Comparison of ENCODE assay signal across 10 cellular contexts in genomic region chr9:127398715-127399400, GRCh38. TPM values are rescaled to one million over a fixed set of nuclear protein-coding genes. Genes with fewer than 3 reads are reported as not detected.
A peak's percentile ranks its signal among the peaks of the same experiment; 100 is the strongest.
DNase-seq lines count a peak whose midpoint lies in the region; ATAC-seq and TF ChIP-seq lines count a peak whose summit lies in the region.
"Had no signal": no experiment of that assay in that cellular context is flagged by ENCODE, and none has a peak within 500 bp of the region (broad histone marks: within the 10 kb centered on the region; RNA-seq: fewer than 3 reads in every experiment).

No MANE protein-coding gene starts in this region.

- TF ChIP-seq POLR2A in breast epithelium (IDR thresholded peaks at IDR 0.05), result no peak

- H3K4me1 ChIP-seq in breast epithelium, result peaks cover 7 to 8% of the 10 kb centered on the region in 2 donors

- H3K27ac ChIP-seq in breast epithelium, result no peak overlapping the region

- peaks cover 4% of the 10 kb centered on the region for H3K4me1 Mint-ChIP-seq in MCF 10A (ENCODE audit: insufficient read depth, unreplicated experiment)
- peaks cover 6% of the 10 kb centered on the region for H3K4me1 Mint-ChIP-seq in activated naive CD8-positive, alpha-beta T cell treated with anti-CD3 and anti-CD28 coated beads for 36 hours
- peaks cover 19% of the 10 kb centered on the region for H3K4me1 Mint-ChIP-seq in mesothelial cell of epicardium
- peaks cover under 1% of the 10 kb centered on the region for H3K4me1 Mint-ChIP-seq in type B pancreatic cell (ENCODE audit: unreplicated experiment)

- no peaks in the 10 kb centered on the region for H3K36me3 ChIP-seq in breast epithelium

- TF ChIP-seq CTCF in MCF 10A (IDR thresholded peaks at IDR 0.05; ENCODE audit: unreplicated experiment), result no peak
- no peak for TF ChIP-seq CTCF in breast epithelium (IDR thresholded peaks at IDR 0.05)
- no peak for TF ChIP-seq CTCF in mesothelial cell of epicardium (IDR thresholded peaks at IDR 0.05; ENCODE audit: unreplicated experiment)
- TF ChIP-seq CTCF in type B pancreatic cell (conservative IDR thresholded peaks at IDR 0.05), result no peak

- H3K27ac Mint-ChIP-seq in MCF 10A (ENCODE audit: low read depth, unreplicated experiment), result no peak overlapping the region
- H3K27ac Mint-ChIP-seq in activated naive CD8-positive, alpha-beta T cell treated with anti-CD3 and anti-CD28 coated beads for 36 hours, result no peak overlapping the region
- no peak overlapping the region for H3K27ac Mint-ChIP-seq in mesothelial cell of epicardium
- peak overlapping the region; percentile 77 for H3K27ac Mint-ChIP-seq in type B pancreatic cell

- POLR2A ChIA-PET in MCF 10A (lab: Yijun Ruan, JAX), result interaction anchor here (0.7 to 2.8 kb wide), 4 partner anchors 8 to 90 kb away, joined by 3 to 12 read pairs (median 8); partner anchors contain the start of gene ZNF79

- H3K4me3 Mint-ChIP-seq in MCF 10A (ENCODE audit: unreplicated experiment) (peak overlapping the region; percentile 74), mesothelial cell of epicardium (peak overlapping the region; percentile 72), type B pancreatic cell (peak overlapping the region; percentile 91)
- H3K4me3 Mint-ChIP-seq in activated naive CD8-positive, alpha-beta T cell treated with anti-CD3 and anti-CD28 coated beads for 36 hours, result peak overlapping the region; percentile 51

- intact Hi-C loops in MCF 10A (cut with micrococcal nuclease) (loop anchor here (1.0 kb wide), 1 partner anchor 115 kb away; no protein-coding TSS in a partner anchor), breast epithelium (cut with DNase I; ENCODE audit: low total_unique reads) (loop anchor here (10.0 kb wide), 1 partner anchor 56 kb away; the partner anchor contains the start of genes LRSAM1 and RPL12)

- H3K36me3 Mint-ChIP-seq in MCF 10A (ENCODE audit: insufficient read depth, unreplicated experiment) (peaks cover 10% of the 10 kb centered on the region), mesothelial cell of epicardium (no peaks in the 10 kb centered on the region), type B pancreatic cell (no peaks in the 10 kb centered on the region)
- H3K36me3 Mint-ChIP-seq in activated naive CD8-positive, alpha-beta T cell treated with anti-CD3 and anti-CD28 coated beads for 36 hours, result no peaks in the 10 kb centered on the region

- H3K9me3 Mint-ChIP-seq in MCF 10A (ENCODE audit: unreplicated experiment) (no peaks in the 10 kb centered on the region), mesothelial cell of epicardium (no peaks in the 10 kb centered on the region), type B pancreatic cell (no peaks in the 10 kb centered on the region)
- no peaks in the 10 kb centered on the region for H3K9me3 Mint-ChIP-seq in activated naive CD8-positive, alpha-beta T cell treated with anti-CD3 and anti-CD28 coated beads for 36 hours

- no peak overlapping the region for H3K4me3 ChIP-seq in breast epithelium

- no peak for ATAC-seq in GM21360 (IDR thresholded peaks at IDR 0.05; ENCODE audit: unreplicated experiment)

- no peaks in the 10 kb centered on the region for H3K27me3 ChIP-seq in breast epithelium

- DNase-seq in MCF 10A (ENCODE audit: unreplicated experiment), result no peak
- no peak for DNase-seq in breast epithelium (ENCODE audit: low spot score in 2 of 2)
- no peak for DNase-seq in activated naive CD8-positive, alpha-beta T cell treated with anti-CD3 and anti-CD28 coated beads for 36 hours
- DNase-seq in mesothelial cell of epicardium (ENCODE audit: low spot score in 2 of 2, unreplicated experiment in 2 of 2), result no peak
- no peak for DNase-seq in type B pancreatic cell (ENCODE audit: extremely low spot score, unreplicated experiment)
- no peak for DNase-seq in T1000 (lab: John Stamatoyannopoulos, UW)
- DNase-seq in UCSD-AML1 (lab: John Stamatoyannopoulos, UW; ENCODE audit: unreplicated experiment), result no peak
- DNase-seq: AML-193, MV-4-11 had no signal

- CTCF ChIA-PET in MCF 10A (lab: Yijun Ruan, JAX), result interaction anchor here (0.6 to 1.1 kb wide), 10 partner anchors 9 to 198 kb away, joined by 3 to 7 read pairs (median 3); no protein-coding TSS in a partner anchor

- no peaks in the 10 kb centered on the region for H3K27me3 Mint-ChIP-seq in MCF 10A (ENCODE audit: insufficient read depth, unreplicated experiment)
- H3K27me3 Mint-ChIP-seq in activated naive CD8-positive, alpha-beta T cell treated with anti-CD3 and anti-CD28 coated beads for 36 hours, result peaks cover 81% of the 10 kb centered on the region
- no peaks in the 10 kb centered on the region for H3K27me3 Mint-ChIP-seq in mesothelial cell of epicardium (ENCODE audit: low read depth)
- H3K27me3 Mint-ChIP-seq in type B pancreatic cell, result no peaks in the 10 kb centered on the region

- TSS peak; percentile 37 for BruUV-seq in MCF 10A (replicated peaks; lab: Mats Ljungman, UMichigan)

- no peaks in the 10 kb centered on the region for H3K9me3 ChIP-seq in breast epithelium

RNA-seq across cellular contexts. Expression of gene SLC2A8, which starts 1.9 kb away (rescaled TPM):
- 13.7 and 14.0 TPM in 2 replicates for total RNA-seq in MCF 10A (2022)
- 10 to 100 TPM; 17.7 to 38.7 (median 20.9) TPM for total RNA-seq in breast epithelium
- total RNA-seq in activated naive CD8-positive, alpha-beta T cell treated with anti-CD3 and anti-CD28 coated beads for 36 hours, result 1 to 10 TPM; 1.0 to 1.9 TPM
- 30.9 to 36.0 TPM (median 32.7 TPM) in 3 replicates for total RNA-seq in mesothelial cell of epicardium
- total RNA-seq in type B pancreatic cell (ENCODE audit: low replicate concordance), result 40.2 and 53.1 TPM in 2 replicates

RNA-seq across cellular contexts. Expression of gene ZNF79, which starts 25.3 kb away (rescaled TPM):
- total RNA-seq in MCF 10A (2022) (7.9 and 9.3 TPM in 2 replicates), breast epithelium (10 to 100 TPM in 2 of 3 donors, 1 to 10 TPM in 1; 7.7 to 16.7 (median 16.0) TPM), mesothelial cell of epicardium (11.0 to 12.1 TPM (median 11.6 TPM) in 3 replicates), type B pancreatic cell (ENCODE audit: low replicate concordance) (14.1 and 18.7 TPM in 2 replicates)
- 1 to 10 TPM; 7.7 to 8.6 TPM for total RNA-seq in activated naive CD8-positive, alpha-beta T cell treated with anti-CD3 and anti-CD28 coated beads for 36 hours

RNA-seq across cellular contexts. Expression of gene RPL12, which starts 52.3 kb away (rescaled TPM):
- total RNA-seq in MCF 10A (2022), result 3,086 and 3,252 TPM in 2 replicates
- total RNA-seq in breast epithelium, result 1,000 to 10,000 TPM; 2,790 to 3,232 (median 3,032) TPM
- total RNA-seq in activated naive CD8-positive, alpha-beta T cell treated with anti-CD3 and anti-CD28 coated beads for 36 hours, result 1,000 to 10,000 TPM; 2,007 to 2,108 TPM
- 1,125 to 1,180 TPM (median 1,165 TPM) in 3 replicates for total RNA-seq in mesothelial cell of epicardium
- total RNA-seq in type B pancreatic cell (ENCODE audit: low replicate concordance), result 1,238 and 1,343 TPM in 2 replicates

RNA-seq across cellular contexts. Expression of gene LRSAM1, which starts 52.5 kb away (rescaled TPM):
- total RNA-seq in MCF 10A (2022) (23.5 and 26.2 TPM in 2 replicates), breast epithelium (10 to 100 TPM; 11.7 to 21.3 (median 17.9) TPM), mesothelial cell of epicardium (27.1 to 28.0 TPM (median 27.4 TPM) in 3 replicates), type B pancreatic cell (ENCODE audit: low replicate concordance) (16.0 and 20.6 TPM in 2 replicates)
- total RNA-seq in activated naive CD8-positive, alpha-beta T cell treated with anti-CD3 and anti-CD28 coated beads for 36 hours, result 10 to 100 TPM; 17.7 to 20.7 TPM
